8 cellular contexts compared by ENCODE assay signal in genomic region chr5:152349683-152350526, GRCh38. TPM values are rescaled to one million over a fixed set of nuclear protein-coding genes. Genes with fewer than 3 reads are reported as not detected.
A peak's percentile ranks its signal among the peaks of the same experiment; 100 is the strongest.
DNase-seq lines count a peak whose midpoint lies in the region; ATAC-seq and TF ChIP-seq lines count a peak whose summit lies in the region.

No MANE protein-coding gene starts in this region.

- H3K9me3 Mint-ChIP-seq in memory B cell: peaks cover 1% of the 10 kb centered on the region

- no peak overlapping the region for H3K9ac ChIP-seq in colonic mucosa (ENCODE audit: low read depth in 2 of 2, low read length in 2 of 2)

- H3K9me3 ChIP-seq in colonic mucosa: no peaks in the 10 kb centered on the region

- H3K27ac ChIP-seq in RWPE1: no peak overlapping the region
- no peak overlapping the region for H3K27ac ChIP-seq in colonic mucosa

- H3K4me1 Mint-ChIP-seq in memory B cell: peaks cover 2% of the 10 kb centered on the region

- ATAC-seq in GM19467 (IDR thresholded peaks at IDR 0.05; ENCODE audit: unreplicated experiment): peak; percentile 94
- ATAC-seq in HG03520 (IDR thresholded peaks at IDR 0.05; ENCODE audit: unreplicated experiment): peak; percentile 84
- no peak for ATAC-seq in memory B cell (ENCODE audit: low read depth)

- H3K4me1 ChIP-seq in colonic mucosa: no peaks in the 10 kb centered on the region

- H3K27me3 Mint-ChIP-seq in memory B cell: peaks cover 3% of the 10 kb centered on the region

- no peak overlapping the region for H3K4me3 ChIP-seq in colonic mucosa

- H3K27ac Mint-ChIP-seq in memory B cell: no peak overlapping the region

- intact Hi-C loops in colonic mucosa (cut with DNase I): loop anchor here (10.0 kb wide), 1 partner anchor 525 kb away; no protein-coding TSS in a partner anchor

- no peaks in the 10 kb centered on the region for H3K36me3 Mint-ChIP-seq in memory B cell

- H3K36me3 ChIP-seq in colonic mucosa: no peaks in the 10 kb centered on the region

- CTCF ChIA-PET in RWPE1 (lab: Yijun Ruan, JAX): interaction anchor here (0.6 to 3.6 kb wide), 13 partner anchors 11 to 691 kb away, joined by 3 to 15 read pairs (median 3); no protein-coding TSS in a partner anchor

- TF ChIP-seq CTCF in RWPE1 (conservative IDR thresholded peaks at IDR 0.05; ENCODE audit: low read depth) (peak; percentile 88), colonic mucosa (IDR thresholded peaks at IDR 0.05) (peak; percentile 65)

- no peaks in the 10 kb centered on the region for H3K27me3 ChIP-seq in colonic mucosa

- H3K4me3 Mint-ChIP-seq in memory B cell: no peak overlapping the region

- peak; percentile 65 for DNase-seq in DMS 273 (lab: John Stamatoyannopoulos, UW; ENCODE audit: unreplicated experiment)
- no peak for DNase-seq in DMS 273 treated with DMSO at 0.1 percent for 48 hours (lab: John Stamatoyannopoulos, UW)
- peak; percentile 49 for DNase-seq in RWPE1 (ENCODE audit: low spot score)
- DNase-seq in colonic mucosa: peak; percentile 30
- DNase-seq in memory B cell (ENCODE audit: low spot score in 2 of 2): peak; percentile 5 to 12
- DNase-seq in activated CD4-positive, CD25-positive, alpha-beta regulatory T cell (lab: John Stamatoyannopoulos, UW): no peak

- POLR2A ChIA-PET in RWPE1 (lab: Yijun Ruan, JAX; ENCODE audit: low non-redundant PET): no interaction called here

RNA-seq across cellular contexts. Expression of gene NMUR2, which starts 55.2 kb away (rescaled TPM):
- not detected for total RNA-seq in colonic mucosa

Comparison
In these comparisons a context has a peak if more than half of its experiments do, and no peak if none do; other contexts are left out.
1. DNase-seq: peak in DMS 273 (single experiment), RWPE1 (single experiment), colonic mucosa (single experiment) and memory B cell (2 of 2); none in DMS 273 treated with DMSO at 0.1 percent for 48 hours (single experiment) and activated CD4-positive, CD25-positive, alpha-beta regulatory T cell (0 of 4).